Comparison of ENCODE assay signal across 1 cellular context in genomic region chr9:127835930-127836586, GRCh38.
TF ChIP-seq lines count a peak whose summit lies in the region.

No MANE protein-coding gene starts in this region.

TF ChIP-seq in SK-N-SH, 30 proteins besides CTCF, POLR2A, EP300 and RAD21 (continued from another document):
- no peak for TF ChIP-seq REST (IDR thresholded peaks at IDR 0.05; ENCODE audit: low read depth, low read length)
- no peak for TF ChIP-seq FOXM1 (IDR thresholded peaks at IDR 0.05; ENCODE audit: low read depth)
- TF ChIP-seq POLR2AphosphoS5 (IDR thresholded peaks at IDR 0.05; ENCODE audit: low read depth, low read length) = no peak
- no peak for TF ChIP-seq SIN3A (IDR thresholded peaks at IDR 0.05; ENCODE audit: borderline replicate concordance, low read depth, low read length)
